In genomic region chr16:81451753-81452680, GRCh38 we compare ENCODE assay signal across 9 cellular contexts. TPM values are rescaled to one million over a fixed set of nuclear protein-coding genes. Genes with fewer than 3 reads are reported as not detected.
DNase-seq lines count a peak whose midpoint lies in the region; ATAC-seq and TF ChIP-seq lines count a peak whose summit lies in the region.
"Had no signal": no experiment of that assay in that cellular context is flagged by ENCODE, and none has a peak within 500 bp of the region (broad histone marks: within the 10 kb centered on the region; RNA-seq: fewer than 3 reads in every experiment).

No MANE protein-coding gene starts in this region.

- H3K27ac Mint-ChIP-seq in CD8-positive, alpha-beta T cell = peak overlapping the region; percentile 87

- no peaks in the 10 kb centered on the region for H3K27me3 Mint-ChIP-seq in CD8-positive, alpha-beta T cell (ENCODE audit: low read depth)

- peaks cover 32% of the 10 kb centered on the region for H4K20me1 ChIP-seq in neural cell (ENCODE audit: insufficient read depth)

- POLR2A ChIA-PET in CD8-positive, alpha-beta T cell (lab: Charles Lee) = interaction anchor here (0.7 to 2.4 kb wide), 5 partner anchors 12 to 238 kb away, joined by 3 to 7 read pairs (median 5); no protein-coding TSS in a partner anchor

- TF ChIP-seq POLR2A in GM18505 (IDR thresholded peaks at IDR 0.05; ENCODE audit: borderline replicate concordance, extremely low read depth, insufficient read depth, insufficient read length) = no peak

- peaks cover 93% of the 10 kb centered on the region for H3K79me2 ChIP-seq in neural cell (replicated peaks; ENCODE audit: insufficient read depth, low read length)

- H3K4me3 ChIP-seq in CD8-positive, alpha-beta T cell (ENCODE audit: low read depth, low read length) = no peak overlapping the region
- peak overlapping the region; percentile 2 for H3K4me3 ChIP-seq in neural cell (ENCODE audit: low read length)

- H2AFZ ChIP-seq in neural cell (ENCODE audit: low read depth, low read length) = no peak overlapping the region

- no peak for TF ChIP-seq RAD21 in neural cell (conservative IDR thresholded peaks at IDR 0.05)

- no peak for TF ChIP-seq CTCF in CD8-positive, alpha-beta T cell (IDR thresholded peaks at IDR 0.05)
- no peak for TF ChIP-seq CTCF in neural cell (IDR thresholded peaks at IDR 0.05; ENCODE audit: poor library complexity, severe bottlenecking)

- CTCF ChIA-PET in CD8-positive, alpha-beta T cell (lab: Charles Lee) = interaction anchor here (1.0 kb wide), 1 partner anchor 273 kb away, joined by 3 read pairs; no protein-coding TSS in a partner anchor

- peaks cover 20% of the 10 kb centered on the region for H3K36me3 Mint-ChIP-seq in CD8-positive, alpha-beta T cell

- peaks cover 59% of the 10 kb centered on the region for H3K4me1 ChIP-seq in CD8-positive, alpha-beta T cell (ENCODE audit: insufficient read depth, low read length)

- H3K9ac ChIP-seq in neural cell (ENCODE audit: low read length) = no peak overlapping the region

- H3K27me3 ChIP-seq in CD8-positive, alpha-beta T cell (ENCODE audit: insufficient read depth, low read length) = no peaks in the 10 kb centered on the region
- H3K27me3 ChIP-seq in neural cell (ENCODE audit: insufficient read depth, low read depth, low read length) = no peaks in the 10 kb centered on the region

- H3K4me3 Mint-ChIP-seq in CD8-positive, alpha-beta T cell = peak overlapping the region; percentile 64

- peak; percentile 91 for ATAC-seq in CD8-positive, alpha-beta T cell
- ATAC-seq in GM18505 (IDR thresholded peaks at IDR 0.05; ENCODE audit: unreplicated experiment) (no peak), GM21526 (IDR thresholded peaks at IDR 0.05; ENCODE audit: low FRiP score, unreplicated experiment) (no peak)

- no peaks in the 10 kb centered on the region for H3K9me3 ChIP-seq in CD8-positive, alpha-beta T cell (ENCODE audit: low read length)
- H3K9me3 ChIP-seq in neural cell (ENCODE audit: low read length) = no peaks in the 10 kb centered on the region

- H3K4me2 ChIP-seq in neural cell (ENCODE audit: low read length) = no peak overlapping the region

- no peaks in the 10 kb centered on the region for H3K9me2 ChIP-seq in neural cell (ENCODE audit: insufficient read depth, low read length)

- no peak for TF ChIP-seq EP300 in neural cell (conservative IDR thresholded peaks at IDR 0.05; ENCODE audit: poor library complexity, severe bottlenecking)

- H3K36me3 ChIP-seq in CD8-positive, alpha-beta T cell (ENCODE audit: insufficient read depth, low read length) = no peaks in the 10 kb centered on the region
- H3K36me3 ChIP-seq in neural cell (ENCODE audit: insufficient read depth, low read length) = no peaks in the 10 kb centered on the region

- peaks cover 86% of the 10 kb centered on the region for H3K4me1 Mint-ChIP-seq in CD8-positive, alpha-beta T cell (ENCODE audit: low read depth)

- DNase-seq in CD8-positive, alpha-beta T cell = peak in 4 of 7 experiments; percentile 21 to 76 (median 42)
- DNase-seq in SIG-M5 (lab: John Stamatoyannopoulos, UW) = peak; percentile 74
- DNase-seq in dermis blood vessel endothelial cell = peak; percentile 46
- DNase-seq in NCI-H2081 treated with DMSO at 0.1 percent for 48 hours (lab: John Stamatoyannopoulos, UW) = no peak
- no peak for DNase-seq in NCI-H748 (lab: John Stamatoyannopoulos, UW; ENCODE audit: unreplicated experiment)
- DNase-seq: NCI-H187 had no signal

- no peaks in the 10 kb centered on the region for H3F3A ChIP-seq in neural cell (ENCODE audit: insufficient read depth, low read length, poor library complexity, severe bottlenecking)

- intact Hi-C loops in CD8-positive, alpha-beta T cell (cut with DNase I, micrococcal nuclease) = loop anchor here (2.0 to 10.0 kb wide), 3 partner anchors 17 to 67 kb away; no protein-coding TSS in a partner anchor

- peaks cover 6% of the 10 kb centered on the region for H3K9me3 Mint-ChIP-seq in CD8-positive, alpha-beta T cell

- no peak overlapping the region for H3K27ac ChIP-seq in CD8-positive, alpha-beta T cell (ENCODE audit: low read depth, low read length)
- H3K27ac ChIP-seq in neural cell (ENCODE audit: low read length) = peak overlapping the region; percentile 9

TF ChIP-seq in neural cell, 6 proteins besides CTCF, POLR2A, EP300 and RAD21:
- TF ChIP-seq POLR2AphosphoS5 (IDR thresholded peaks at IDR 0.05) = no peak
- no peak for TF ChIP-seq REST (IDR thresholded peaks at IDR 0.05; ENCODE audit: borderline replicate concordance)
- TF ChIP-seq MXI1 (conservative IDR thresholded peaks at IDR 0.05; ENCODE audit: poor library complexity, severe bottlenecking) = no peak
- TF ChIP-seq EZH2 (IDR thresholded peaks at IDR 0.05; ENCODE audit: borderline replicate concordance, insufficient read depth, low read length, poor library complexity, severe bottlenecking) = no peak
- no peak for TF ChIP-seq TAF1 (IDR thresholded peaks at IDR 0.05; ENCODE audit: low read depth)
- no peak for TF ChIP-seq SMC3 (conservative IDR thresholded peaks at IDR 0.05; ENCODE audit: poor library complexity)

RNA-seq across cellular contexts. Expression of gene CMIP, which starts 7.4 kb away (rescaled TPM):
- total RNA-seq in CD8-positive, alpha-beta T cell = 10 to 100 TPM; 40.9 to 42.1 TPM
- total RNA-seq in dermis blood vessel endothelial cell = 39.0 and 64.7 TPM in 2 replicates
- polyA plus RNA-seq in neural cell = 15.1 and 20.0 TPM in 2 replicates
- polyA minus RNA-seq in neural cell = 56.0 and 73.2 TPM in 2 replicates

Comparison
In these comparisons a context has a peak if more than half of its experiments do, and no peak if none do; other contexts are left out.
1. DNase-seq: peak in CD8-positive, alpha-beta T cell (4 of 7), SIG-M5 (single experiment) and dermis blood vessel endothelial cell (single experiment); none in NCI-H2081 treated with DMSO at 0.1 percent for 48 hours (single experiment) and NCI-H748 (single experiment).